In the genomic region with DNA sequence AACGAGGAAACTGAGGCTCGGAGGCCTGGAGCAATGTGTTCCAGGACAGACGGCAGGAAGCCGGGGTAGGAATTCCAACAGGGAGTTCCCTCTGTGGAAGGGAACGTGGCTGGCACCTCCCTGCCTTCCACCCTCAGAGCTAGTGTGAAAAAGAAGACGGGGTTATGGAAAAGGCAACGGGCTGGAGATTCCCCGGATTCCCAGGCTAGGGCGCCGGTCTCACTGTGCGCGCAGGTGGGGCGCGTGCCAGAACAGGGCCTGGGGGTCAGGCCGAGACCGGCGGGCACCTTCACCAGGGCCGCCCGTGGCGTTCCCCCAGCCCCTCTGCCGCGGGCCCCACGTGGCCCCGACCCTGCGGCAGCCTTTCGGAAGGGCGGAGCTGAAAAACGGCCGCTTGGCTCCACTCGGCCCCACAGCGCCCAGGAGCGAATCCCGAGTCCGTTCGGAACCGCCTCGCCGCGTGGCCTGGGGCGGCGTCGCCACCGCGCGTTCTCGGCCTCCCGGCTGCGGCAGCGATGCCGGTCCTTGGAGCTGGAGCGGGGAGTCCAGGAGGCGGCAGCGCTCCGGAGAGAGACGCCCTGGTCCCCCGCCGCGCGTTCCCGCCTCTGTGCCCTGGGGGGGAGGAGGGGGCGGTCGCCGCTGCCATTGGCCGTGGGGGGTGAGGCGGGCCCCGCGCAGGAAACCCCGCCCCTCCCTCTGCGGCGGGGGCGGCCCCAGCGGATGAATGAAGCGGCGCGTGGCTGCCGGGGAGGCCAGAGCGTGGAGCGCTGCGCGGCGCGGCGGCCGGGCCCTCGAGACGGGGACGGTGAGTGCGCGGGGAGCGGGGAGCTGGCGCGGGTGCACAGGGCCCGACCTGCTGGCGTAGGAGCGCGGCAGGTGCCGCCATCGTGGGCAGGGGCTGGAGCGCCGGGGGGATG, we compare ENCODE assay signal across 1 cellular context.
TF ChIP-seq lines count a peak whose summit lies in the region.

A gene with protein sequence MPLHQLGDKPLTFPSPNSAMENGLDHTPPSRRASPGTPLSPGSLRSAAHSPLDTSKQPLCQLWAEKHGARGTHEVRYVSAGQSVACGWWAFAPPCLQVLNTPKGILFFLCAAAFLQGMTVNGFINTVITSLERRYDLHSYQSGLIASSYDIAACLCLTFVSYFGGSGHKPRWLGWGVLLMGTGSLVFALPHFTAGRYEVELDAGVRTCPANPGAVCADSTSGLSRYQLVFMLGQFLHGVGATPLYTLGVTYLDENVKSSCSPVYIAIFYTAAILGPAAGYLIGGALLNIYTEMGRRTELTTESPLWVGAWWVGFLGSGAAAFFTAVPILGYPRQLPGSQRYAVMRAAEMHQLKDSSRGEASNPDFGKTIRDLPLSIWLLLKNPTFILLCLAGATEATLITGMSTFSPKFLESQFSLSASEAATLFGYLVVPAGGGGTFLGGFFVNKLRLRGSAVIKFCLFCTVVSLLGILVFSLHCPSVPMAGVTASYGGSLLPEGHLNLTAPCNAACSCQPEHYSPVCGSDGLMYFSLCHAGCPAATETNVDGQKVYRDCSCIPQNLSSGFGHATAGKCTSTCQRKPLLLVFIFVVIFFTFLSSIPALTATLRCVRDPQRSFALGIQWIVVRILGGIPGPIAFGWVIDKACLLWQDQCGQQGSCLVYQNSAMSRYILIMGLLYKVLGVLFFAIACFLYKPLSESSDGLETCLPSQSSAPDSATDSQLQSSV (plus strand): TSS at position 755 of the 917 bp plus-strand sequence. CDS start 13,952 bp downstream, outside the sequence.

TF ChIP-seq in HepG2, 621 proteins besides CTCF, POLR2A, EP300 and RAD21 (continued from another document and continues in another):
- TF ChIP-seq, protein P1, sequence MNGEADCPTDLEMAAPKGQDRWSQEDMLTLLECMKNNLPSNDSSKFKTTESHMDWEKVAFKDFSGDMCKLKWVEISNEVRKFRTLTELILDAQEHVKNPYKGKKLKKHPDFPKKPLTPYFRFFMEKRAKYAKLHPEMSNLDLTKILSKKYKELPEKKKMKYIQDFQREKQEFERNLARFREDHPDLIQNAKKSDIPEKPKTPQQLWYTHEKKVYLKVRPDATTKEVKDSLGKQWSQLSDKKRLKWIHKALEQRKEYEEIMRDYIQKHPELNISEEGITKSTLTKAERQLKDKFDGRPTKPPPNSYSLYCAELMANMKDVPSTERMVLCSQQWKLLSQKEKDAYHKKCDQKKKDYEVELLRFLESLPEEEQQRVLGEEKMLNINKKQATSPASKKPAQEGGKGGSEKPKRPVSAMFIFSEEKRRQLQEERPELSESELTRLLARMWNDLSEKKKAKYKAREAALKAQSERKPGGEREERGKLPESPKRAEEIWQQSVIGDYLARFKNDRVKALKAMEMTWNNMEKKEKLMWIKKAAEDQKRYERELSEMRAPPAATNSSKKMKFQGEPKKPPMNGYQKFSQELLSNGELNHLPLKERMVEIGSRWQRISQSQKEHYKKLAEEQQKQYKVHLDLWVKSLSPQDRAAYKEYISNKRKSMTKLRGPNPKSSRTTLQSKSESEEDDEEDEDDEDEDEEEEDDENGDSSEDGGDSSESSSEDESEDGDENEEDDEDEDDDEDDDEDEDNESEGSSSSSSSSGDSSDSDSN (CRISPR knock-in tag; IDR thresholded peaks at IDR 0.05), result peak; percentile 92
- no peak for TF ChIP-seq TCF12 (IDR thresholded peaks at IDR 0.05)
- TF ChIP-seq TCF12 (CRISPR knock-in tag; IDR thresholded peaks at IDR 0.05), result peak; percentile 33; the same call in 1 of the 2 replicates
- no peak for TF ChIP-seq ZNF781 (CRISPR knock-in tag; IDR thresholded peaks at IDR 0.05; ENCODE audit: borderline replicate concordance, not compliant biosample characterization)
- peak; percentile 49; the same call in 1 of the 2 replicates for TF ChIP-seq SIX1 (CRISPR knock-in tag; IDR thresholded peaks at IDR 0.05; ENCODE audit: borderline replicate concordance)
- TF ChIP-seq ZBTB42 (CRISPR knock-in tag; IDR thresholded peaks at IDR 0.05), result no peak; the same call in 1 of the 2 replicates
- TF ChIP-seq, protein P2, sequence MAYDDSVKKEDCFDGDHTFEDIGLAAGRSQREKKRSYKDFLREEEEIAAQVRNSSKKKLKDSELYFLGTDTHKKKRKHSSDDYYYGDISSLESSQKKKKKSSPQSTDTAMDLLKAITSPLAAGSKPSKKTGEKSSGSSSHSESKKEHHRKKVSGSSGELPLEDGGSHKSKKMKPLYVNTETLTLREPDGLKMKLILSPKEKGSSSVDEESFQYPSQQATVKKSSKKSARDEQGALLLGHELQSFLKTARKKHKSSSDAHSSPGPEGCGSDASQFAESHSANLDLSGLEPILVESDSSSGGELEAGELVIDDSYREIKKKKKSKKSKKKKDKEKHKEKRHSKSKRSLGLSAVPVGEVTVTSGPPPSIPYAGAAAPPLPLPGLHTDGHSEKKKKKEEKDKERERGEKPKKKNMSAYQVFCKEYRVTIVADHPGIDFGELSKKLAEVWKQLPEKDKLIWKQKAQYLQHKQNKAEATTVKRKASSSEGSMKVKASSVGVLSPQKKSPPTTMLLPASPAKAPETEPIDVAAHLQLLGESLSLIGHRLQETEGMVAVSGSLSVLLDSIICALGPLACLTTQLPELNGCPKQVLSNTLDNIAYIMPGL (CRISPR knock-in tag; IDR thresholded peaks at IDR 0.05; ENCODE audit: borderline replicate concordance in 1 of 2, low read depth in 1 of 2), result peak; percentile 64 to 86; a peak in 3 of 4 replicates
- TF ChIP-seq ZUFSP (CRISPR knock-in tag; IDR thresholded peaks at IDR 0.05; ENCODE audit: borderline replicate concordance), result no peak
- TF ChIP-seq CBX2 (IDR thresholded peaks at IDR 0.05; ENCODE audit: low read depth, low read length), result no peak
- TF ChIP-seq CBX2 (CRISPR knock-in tag; IDR thresholded peaks at IDR 0.05; ENCODE audit: low read depth), result peak; percentile 92; the same call in 1 of the 2 replicates
- TF ChIP-seq, protein P3, sequence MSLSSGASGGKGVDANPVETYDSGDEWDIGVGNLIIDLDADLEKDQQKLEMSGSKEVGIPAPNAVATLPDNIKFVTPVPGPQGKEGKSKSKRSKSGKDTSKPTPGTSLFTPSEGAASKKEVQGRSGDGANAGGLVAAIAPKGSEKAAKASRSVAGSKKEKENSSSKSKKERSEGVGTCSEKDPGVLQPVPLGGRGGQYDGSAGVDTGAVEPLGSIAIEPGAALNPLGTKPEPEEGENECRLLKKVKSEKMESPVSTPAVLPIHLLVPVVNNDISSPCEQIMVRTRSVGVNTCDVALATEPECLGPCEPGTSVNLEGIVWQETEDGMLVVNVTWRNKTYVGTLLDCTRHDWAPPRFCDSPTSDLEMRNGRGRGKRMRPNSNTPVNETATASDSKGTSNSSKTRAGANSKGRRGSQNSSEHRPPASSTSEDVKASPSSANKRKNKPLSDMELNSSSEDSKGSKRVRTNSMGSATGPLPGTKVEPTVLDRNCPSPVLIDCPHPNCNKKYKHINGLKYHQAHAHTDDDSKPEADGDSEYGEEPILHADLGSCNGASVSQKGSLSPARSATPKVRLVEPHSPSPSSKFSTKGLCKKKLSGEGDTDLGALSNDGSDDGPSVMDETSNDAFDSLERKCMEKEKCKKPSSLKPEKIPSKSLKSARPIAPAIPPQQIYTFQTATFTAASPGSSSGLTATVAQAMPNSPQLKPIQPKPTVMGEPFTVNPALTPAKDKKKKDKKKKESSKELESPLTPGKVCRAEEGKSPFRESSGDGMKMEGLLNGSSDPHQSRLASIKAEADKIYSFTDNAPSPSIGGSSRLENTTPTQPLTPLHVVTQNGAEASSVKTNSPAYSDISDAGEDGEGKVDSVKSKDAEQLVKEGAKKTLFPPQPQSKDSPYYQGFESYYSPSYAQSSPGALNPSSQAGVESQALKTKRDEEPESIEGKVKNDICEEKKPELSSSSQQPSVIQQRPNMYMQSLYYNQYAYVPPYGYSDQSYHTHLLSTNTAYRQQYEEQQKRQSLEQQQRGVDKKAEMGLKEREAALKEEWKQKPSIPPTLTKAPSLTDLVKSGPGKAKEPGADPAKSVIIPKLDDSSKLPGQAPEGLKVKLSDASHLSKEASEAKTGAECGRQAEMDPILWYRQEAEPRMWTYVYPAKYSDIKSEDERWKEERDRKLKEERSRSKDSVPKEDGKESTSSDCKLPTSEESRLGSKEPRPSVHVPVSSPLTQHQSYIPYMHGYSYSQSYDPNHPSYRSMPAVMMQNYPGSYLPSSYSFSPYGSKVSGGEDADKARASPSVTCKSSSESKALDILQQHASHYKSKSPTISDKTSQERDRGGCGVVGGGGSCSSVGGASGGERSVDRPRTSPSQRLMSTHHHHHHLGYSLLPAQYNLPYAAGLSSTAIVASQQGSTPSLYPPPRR (CRISPR knock-in tag; IDR thresholded peaks at IDR 0.05; ENCODE audit: borderline replicate concordance), result peak; percentile 71
- peak; percentile 90; the same call in 1 of the 2 replicates for TF ChIP-seq ZFY (CRISPR knock-in tag; IDR thresholded peaks at IDR 0.05)
- TF ChIP-seq ZNF709 (CRISPR knock-in tag; IDR thresholded peaks at IDR 0.05), result peak; percentile 29; the same call in 1 of the 2 replicates
- peak; percentile 77 for TF ChIP-seq ZFP36L1 (CRISPR knock-in tag; IDR thresholded peaks at IDR 0.05)
- peak; percentile 82; the same call in 1 of the 2 replicates for TF ChIP-seq RXRA (CRISPR knock-in tag; IDR thresholded peaks at IDR 0.05)
- no peak for TF ChIP-seq RAD51 (IDR thresholded peaks at IDR 0.05; ENCODE audit: borderline replicate concordance)
- no peak for TF ChIP-seq ZNF496 (CRISPR knock-in tag; IDR thresholded peaks at IDR 0.05; ENCODE audit: insufficient replicate concordance)
- TF ChIP-seq, protein P4, sequence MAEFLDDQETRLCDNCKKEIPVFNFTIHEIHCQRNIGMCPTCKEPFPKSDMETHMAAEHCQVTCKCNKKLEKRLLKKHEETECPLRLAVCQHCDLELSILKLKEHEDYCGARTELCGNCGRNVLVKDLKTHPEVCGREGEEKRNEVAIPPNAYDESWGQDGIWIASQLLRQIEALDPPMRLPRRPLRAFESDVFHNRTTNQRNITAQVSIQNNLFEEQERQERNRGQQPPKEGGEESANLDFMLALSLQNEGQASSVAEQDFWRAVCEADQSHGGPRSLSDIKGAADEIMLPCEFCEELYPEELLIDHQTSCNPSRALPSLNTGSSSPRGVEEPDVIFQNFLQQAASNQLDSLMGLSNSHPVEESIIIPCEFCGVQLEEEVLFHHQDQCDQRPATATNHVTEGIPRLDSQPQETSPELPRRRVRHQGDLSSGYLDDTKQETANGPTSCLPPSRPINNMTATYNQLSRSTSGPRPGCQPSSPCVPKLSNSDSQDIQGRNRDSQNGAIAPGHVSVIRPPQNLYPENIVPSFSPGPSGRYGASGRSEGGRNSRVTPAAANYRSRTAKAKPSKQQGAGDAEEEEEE (CRISPR knock-in tag; IDR thresholded peaks at IDR 0.05; ENCODE audit: borderline replicate concordance), result no peak
- TF ChIP-seq, protein P5, sequence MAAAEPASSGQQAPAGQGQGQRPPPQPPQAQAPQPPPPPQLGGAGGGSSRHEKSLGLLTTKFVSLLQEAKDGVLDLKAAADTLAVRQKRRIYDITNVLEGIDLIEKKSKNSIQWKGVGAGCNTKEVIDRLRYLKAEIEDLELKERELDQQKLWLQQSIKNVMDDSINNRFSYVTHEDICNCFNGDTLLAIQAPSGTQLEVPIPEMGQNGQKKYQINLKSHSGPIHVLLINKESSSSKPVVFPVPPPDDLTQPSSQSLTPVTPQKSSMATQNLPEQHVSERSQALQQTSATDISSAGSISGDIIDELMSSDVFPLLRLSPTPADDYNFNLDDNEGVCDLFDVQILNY (CRISPR knock-in tag; conservative IDR thresholded peaks at IDR 0.05), result peak; percentile 73; the same call in 1 of the 2 replicates
- TF ChIP-seq, protein P6, sequence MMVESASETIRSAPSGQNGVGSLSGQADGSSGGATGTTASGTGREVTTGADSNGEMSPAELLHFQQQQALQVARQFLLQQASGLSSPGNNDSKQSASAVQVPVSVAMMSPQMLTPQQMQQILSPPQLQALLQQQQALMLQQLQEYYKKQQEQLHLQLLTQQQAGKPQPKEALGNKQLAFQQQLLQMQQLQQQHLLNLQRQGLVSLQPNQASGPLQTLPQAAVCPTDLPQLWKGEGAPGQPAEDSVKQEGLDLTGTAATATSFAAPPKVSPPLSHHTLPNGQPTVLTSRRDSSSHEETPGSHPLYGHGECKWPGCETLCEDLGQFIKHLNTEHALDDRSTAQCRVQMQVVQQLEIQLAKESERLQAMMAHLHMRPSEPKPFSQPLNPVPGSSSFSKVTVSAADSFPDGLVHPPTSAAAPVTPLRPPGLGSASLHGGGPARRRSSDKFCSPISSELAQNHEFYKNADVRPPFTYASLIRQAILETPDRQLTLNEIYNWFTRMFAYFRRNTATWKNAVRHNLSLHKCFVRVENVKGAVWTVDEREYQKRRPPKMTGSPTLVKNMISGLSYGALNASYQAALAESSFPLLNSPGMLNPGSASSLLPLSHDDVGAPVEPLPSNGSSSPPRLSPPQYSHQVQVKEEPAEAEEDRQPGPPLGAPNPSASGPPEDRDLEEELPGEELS (CRISPR knock-in tag; IDR thresholded peaks at IDR 0.05), result peak; percentile 57; the same call in 1 of the 2 replicates
- TF ChIP-seq TOE1 (CRISPR knock-in tag; IDR thresholded peaks at IDR 0.05), result peak; percentile 72; the same call in 1 of the 2 replicates
- no peak for TF ChIP-seq CHD4 (IDR thresholded peaks at IDR 0.05; ENCODE audit: borderline replicate concordance, low read length)
- TF ChIP-seq NFIC (IDR thresholded peaks at IDR 0.05; ENCODE audit: low read length), result no peak
